16 cellular contexts compared by ENCODE assay signal in genomic region chr6:83948851-83949250, GRCh38.
DNase-seq lines count a peak whose midpoint lies in the region; ATAC-seq and TF ChIP-seq lines count a peak whose summit lies in the region.
"Had no signal": no experiment of that assay in that cellular context is flagged by ENCODE, and none has a peak within 500 bp of the region (broad histone marks: within the 10 kb centered on the region; RNA-seq: fewer than 3 reads in every experiment).

No MANE protein-coding gene starts in this region.

- H3K36me3 Mint-ChIP-seq in activated T-cell treated with anti-CD3 and anti-CD28 coated beads, Interleukin-2, amount 50 U/mL, for 72 hours (ENCODE audit: insufficient read depth in 2 of 2), result peaks cover 10 to 11% of the 10 kb centered on the region in 2 donors
- peaks cover 3% of the 10 kb centered on the region for H3K36me3 Mint-ChIP-seq in activated T-helper 2 cell treated with anti-CD3 and anti-CD28 coated beads, Interferon-gamma antibody, Interleukin-2, Interleukin-4, amounts not matched to agents 10 μg/mL and 5 μg/mL and 100 μg/mL, durations not matched to agents 14 hours and 24 hours and 36 hours (ENCODE audit: low read depth)

- H2BK15ac ChIP-seq in mesenchymal stem cell (ENCODE audit: low read depth, poor library complexity, severe bottlenecking), result no peak overlapping the region

- DNase-seq in activated T-cell treated with anti-CD3 and anti-CD28 coated beads, Interleukin-2, amount 50 U/mL, for 72 hours, result no peak
- no peak for DNase-seq in activated T-cell treated with anti-CD3 and anti-CD28 coated beads, Interleukin-2, amount 50 U/mL, for 1 hour
- DNase-seq in ascending aorta (ENCODE audit: low spot score in 2 of 2), result no peak
- no peak for DNase-seq in mesenchymal stem cell
- no peak for DNase-seq in tibial artery
- DNase-seq in UCSD-AML1 (lab: John Stamatoyannopoulos, UW; ENCODE audit: unreplicated experiment), result no peak
- DNase-seq in hypothalamus (lab: John Stamatoyannopoulos, UW), result no peak
- no peak for DNase-seq in activated T-helper 2 cell treated with anti-CD3 and anti-CD28 coated beads, Interferon-gamma antibody, Interleukin-2, Interleukin-4, amounts not matched to agents 10 μg/mL and 5 μg/mL and 100 μg/mL, durations not matched to agents 14 hours and 24 hours and 36 hours (ENCODE audit: low spot score)
- DNase-seq: 8988T; CD4-positive, alpha-beta memory T cell; DMS153; DMS79; GF-D8; H9 had no signal

- peaks cover 17 to 19% of the 10 kb centered on the region in 2 donors for H3K9me3 Mint-ChIP-seq in activated T-cell treated with anti-CD3 and anti-CD28 coated beads, Interleukin-2, amount 50 U/mL, for 72 hours
- H3K9me3 Mint-ChIP-seq in activated T-helper 2 cell treated with anti-CD3 and anti-CD28 coated beads, Interferon-gamma antibody, Interleukin-2, Interleukin-4, amounts not matched to agents 10 μg/mL and 5 μg/mL and 100 μg/mL, durations not matched to agents 14 hours and 24 hours and 36 hours, result peaks cover 31% of the 10 kb centered on the region

- H3K4me3 ChIP-seq in ascending aorta (no peak overlapping the region), mesenchymal stem cell (ENCODE audit: insufficient read depth in 1 of 2, low read depth in 1 of 2, low read length in 2 of 2) (no peak overlapping the region), tibial artery (no peak overlapping the region)
- H3K4me3 ChIP-seq: BLaER1 had no signal

- H3K27me3 Mint-ChIP-seq in activated T-cell treated with anti-CD3 and anti-CD28 coated beads, Interleukin-2, amount 50 U/mL, for 72 hours (ENCODE audit: low read depth), result no peaks in the 10 kb centered on the region
- no peaks in the 10 kb centered on the region for H3K27me3 Mint-ChIP-seq in activated T-helper 2 cell treated with anti-CD3 and anti-CD28 coated beads, Interferon-gamma antibody, Interleukin-2, Interleukin-4, amounts not matched to agents 10 μg/mL and 5 μg/mL and 100 μg/mL, durations not matched to agents 14 hours and 24 hours and 36 hours (ENCODE audit: low read depth)
- H3K27me3 Mint-ChIP-seq: CD4-positive, alpha-beta memory T cell had no signal

- H2AK5ac ChIP-seq in mesenchymal stem cell (ENCODE audit: low read length, severe bottlenecking), result no peak overlapping the region

- no peak for ATAC-seq in activated T-cell treated with anti-CD3 and anti-CD28 coated beads, Interleukin-2, amount 50 U/mL, for 72 hours (replicated peaks in 1 of 2)

- H4K8ac ChIP-seq in mesenchymal stem cell (ENCODE audit: low read length), result no peak overlapping the region

- no peak overlapping the region for H3K4me3 Mint-ChIP-seq in activated T-cell treated with anti-CD3 and anti-CD28 coated beads, Interleukin-2, amount 50 U/mL, for 72 hours
- no peak overlapping the region for H3K4me3 Mint-ChIP-seq in activated T-helper 2 cell treated with anti-CD3 and anti-CD28 coated beads, Interferon-gamma antibody, Interleukin-2, Interleukin-4, amounts not matched to agents 10 μg/mL and 5 μg/mL and 100 μg/mL, durations not matched to agents 14 hours and 24 hours and 36 hours (ENCODE audit: low read depth)
- H3K4me3 Mint-ChIP-seq: CD14-positive monocyte; CD4-positive, alpha-beta memory T cell; H9 had no signal

- H3K27ac ChIP-seq in ascending aorta, result peak overlapping the region; percentile 10 to 19
- H3K27ac ChIP-seq in mesenchymal stem cell (ENCODE audit: low read length, poor library complexity, severe bottlenecking), result no peak overlapping the region
- peak overlapping the region; percentile 19 to 41 for H3K27ac ChIP-seq in tibial artery
- H3K27ac ChIP-seq: BLaER1 had no signal

- H2AFZ ChIP-seq in mesenchymal stem cell (ENCODE audit: low read depth, low read length), result no peak overlapping the region

- peak overlapping the region; percentile 31 for H2BK5ac ChIP-seq in mesenchymal stem cell (ENCODE audit: low read depth, low read length, poor library complexity, severe bottlenecking)

- no peaks in the 10 kb centered on the region for H3K4me1 Mint-ChIP-seq in activated T-cell treated with anti-CD3 and anti-CD28 coated beads, Interleukin-2, amount 50 U/mL, for 72 hours (ENCODE audit: low read depth)
- H3K4me1 Mint-ChIP-seq in activated T-helper 2 cell treated with anti-CD3 and anti-CD28 coated beads, Interferon-gamma antibody, Interleukin-2, Interleukin-4, amounts not matched to agents 10 μg/mL and 5 μg/mL and 100 μg/mL, durations not matched to agents 14 hours and 24 hours and 36 hours (ENCODE audit: low read depth), result peaks cover 6% of the 10 kb centered on the region
- H3K4me1 Mint-ChIP-seq: CD14-positive monocyte; CD4-positive, alpha-beta memory T cell had no signal

- no peak overlapping the region for H3K4me2 ChIP-seq in mesenchymal stem cell (ENCODE audit: low read length, poor library complexity, severe bottlenecking)
- H3K4me2 ChIP-seq: BLaER1 had no signal

- peak overlapping the region in 1 of 2 experiments; percentile 28 for H3K14ac ChIP-seq in mesenchymal stem cell (ENCODE audit: low read length in 2 of 2)

- no peak overlapping the region for H3K4ac ChIP-seq in mesenchymal stem cell (ENCODE audit: low read depth in 1 of 2, low read length in 2 of 2)

- no peak overlapping the region for H4K91ac ChIP-seq in mesenchymal stem cell (ENCODE audit: low read length)

- no peak overlapping the region for H2BK12ac ChIP-seq in mesenchymal stem cell (ENCODE audit: low read length in 2 of 2)

- no peak overlapping the region for H3K9ac ChIP-seq in mesenchymal stem cell (ENCODE audit: low read length)
- H3K9ac ChIP-seq: BLaER1 had no signal

- intact Hi-C loops in ascending aorta (cut with DNase I), result no loop called here
- intact Hi-C loops in tibial artery (cut with DNase I; ENCODE audit: low total_unique reads), result no loop called here
- intact Hi-C loops in activated T-helper 2 cell treated with anti-CD3 and anti-CD28 coated beads, Interferon-gamma antibody, Interleukin-2, Interleukin-4, amounts not matched to agents 10 μg/mL and 5 μg/mL and 100 μg/mL, durations not matched to agents 14 hours and 24 hours and 36 hours (cut with micrococcal nuclease), result no loop called here

- no peaks in the 10 kb centered on the region for H3K79me1 ChIP-seq in mesenchymal stem cell (replicated peaks; ENCODE audit: low read length, poor library complexity, severe bottlenecking)

- H2BK120ac ChIP-seq in mesenchymal stem cell (ENCODE audit: low read depth, low read length), result no peak overlapping the region

- no peak for TF ChIP-seq CTCF in ascending aorta (IDR thresholded peaks at IDR 0.05)
- TF ChIP-seq CTCF in tibial artery (IDR thresholded peaks at IDR 0.05), result no peak

- H3K9me3 ChIP-seq in ascending aorta, result peaks cover 12 to 13% of the 10 kb centered on the region in 2 donors
- H3K9me3 ChIP-seq in mesenchymal stem cell (ENCODE audit: control insufficient read depth, low read length), result no peaks in the 10 kb centered on the region
- peaks cover 0 to 6% (median 5%) of the 10 kb centered on the region in 3 donors for H3K9me3 ChIP-seq in tibial artery
- H3K9me3 ChIP-seq: BLaER1 had no signal

- peak overlapping the region; percentile 24 for H3K27ac Mint-ChIP-seq in activated T-cell treated with anti-CD3 and anti-CD28 coated beads, Interleukin-2, amount 50 U/mL, for 72 hours
- no peak overlapping the region for H3K27ac Mint-ChIP-seq in activated T-helper 2 cell treated with anti-CD3 and anti-CD28 coated beads, Interferon-gamma antibody, Interleukin-2, Interleukin-4, amounts not matched to agents 10 μg/mL and 5 μg/mL and 100 μg/mL, durations not matched to agents 14 hours and 24 hours and 36 hours
- H3K27ac Mint-ChIP-seq: CD4-positive, alpha-beta memory T cell had no signal

- H3K36me3 ChIP-seq in ascending aorta, result no peaks in the 10 kb centered on the region
- peaks cover 0 to 2% of the 10 kb centered on the region in 2 experiments for H3K36me3 ChIP-seq in mesenchymal stem cell (ENCODE audit: control insufficient read depth in 1 of 2, insufficient read depth in 2 of 2, low read depth in 1 of 2, low read length in 2 of 2)
- H3K36me3 ChIP-seq in tibial artery, result no peaks in the 10 kb centered on the region
- H3K36me3 ChIP-seq: BLaER1 had no signal

- no peak overlapping the region for H3K23ac ChIP-seq in mesenchymal stem cell (ENCODE audit: low read length in 2 of 2)

- H3K4me1 ChIP-seq in ascending aorta (peaks cover 0 to 5% of the 10 kb centered on the region in 2 donors), mesenchymal stem cell (ENCODE audit: control insufficient read depth, insufficient read depth, low read depth, low read length) (no peaks in the 10 kb centered on the region), tibial artery (peaks cover 0 to 17% (median 0%) of the 10 kb centered on the region in 4 donors)
- H3K4me1 ChIP-seq: BLaER1 had no signal

- 51% methylated on average over 2 of the region's 2 CpGs for WGBS in mesenchymal stem cell

- peak overlapping the region in 1 of 2 experiments; percentile 21 for H3K18ac ChIP-seq in mesenchymal stem cell (ENCODE audit: low read depth in 1 of 2, low read length in 2 of 2)

- no peaks in the 10 kb centered on the region for H3K27me3 ChIP-seq in ascending aorta
- H3K27me3 ChIP-seq in mesenchymal stem cell (ENCODE audit: control insufficient read depth in 1 of 2, insufficient read depth in 1 of 2, low read length in 2 of 2), result no peaks in the 10 kb centered on the region
- H3K27me3 ChIP-seq in tibial artery, result no peaks in the 10 kb centered on the region
- H3K27me3 ChIP-seq: BLaER1 had no signal
